8 cellular contexts compared by ENCODE assay signal in the genomic region with DNA sequence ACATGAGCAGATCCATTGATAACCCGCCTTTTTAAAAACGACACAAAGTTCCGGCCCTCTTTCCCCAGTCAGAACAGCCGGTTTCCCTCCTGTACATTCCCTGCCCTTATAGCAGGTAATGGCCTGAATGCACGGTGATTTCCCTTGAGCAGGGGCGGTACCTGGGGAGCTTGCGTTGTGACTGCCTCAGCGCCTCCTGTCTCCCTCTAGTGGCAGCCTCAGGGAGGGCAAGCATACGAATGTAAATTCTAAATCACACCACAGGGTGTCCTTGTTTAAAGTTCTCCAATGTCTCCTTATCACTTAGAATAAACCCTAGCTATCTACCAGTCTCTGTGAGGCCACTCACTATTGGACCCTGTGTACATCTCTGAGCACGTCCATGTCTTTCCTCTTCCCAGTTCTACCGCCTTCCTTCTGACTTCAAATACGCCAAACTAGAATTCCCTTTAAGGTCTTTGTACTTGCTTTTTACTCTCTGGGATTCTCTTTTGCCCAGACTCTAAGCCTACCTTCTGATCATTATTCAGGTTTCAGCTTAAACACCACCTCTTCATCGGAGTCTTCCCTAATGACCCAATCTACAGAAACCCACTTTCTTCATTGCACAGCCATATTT. TPM values are rescaled to one million over a fixed set of nuclear protein-coding genes. Genes with fewer than 3 reads are reported as not detected.
A peak's percentile ranks its signal among the peaks of the same experiment; 100 is the strongest.
DNase-seq lines count a peak whose midpoint lies in the region; ATAC-seq, FAIRE-seq and TF ChIP-seq lines count a peak whose summit lies in the region.

No MANE protein-coding gene starts in this region.

- DNase-seq in GM12891 (ENCODE audit: insufficient read length, low spot score) (peak; percentile 48), HCT116 (ENCODE audit: low read depth, low spot score) (peak; percentile 70), LoVo (ENCODE audit: low spot score) (peak; percentile 61), ascending aorta (ENCODE audit: low spot score in 2 of 2) (no peak), left lobe of liver (ENCODE audit: low spot score) (peak; percentile 78), pons (ENCODE audit: low spot score) (no peak)
- DNase-seq in T-helper 2 cell treated with Interferon-gamma antibody and Interleukin-4, amounts not matched to agents 5 μg/mL and 100 μg/mL, for 36 hours (ENCODE audit: low spot score) = peak; percentile 73
- DNase-seq in stimulated activated CD8-positive, alpha-beta memory T cell treated with anti-CD3 and anti-CD28 coated beads, Interleukin-7, amount 100 ng/mL, for 24 hours (ENCODE audit: low read depth) = peak; percentile 50

- ATAC-seq in HCT116 (peak; percentile 96), left lobe of liver (peak; percentile 100)

- peak; percentile 97 to 98 (median 98) for TF ChIP-seq CTCF in HCT116 (IDR thresholded peaks at IDR 0.05 in 2 of 3, conservative IDR thresholded peaks at IDR 0.05 in 1 of 3; ENCODE audit: borderline replicate concordance in 1 of 3, insufficient read depth in 1 of 3, low read depth in 2 of 3, low read length in 2 of 3)
- peak; percentile 27 to 57 (median 32) for TF ChIP-seq CTCF in ascending aorta (IDR thresholded peaks at IDR 0.05)

- H3K27ac ChIP-seq in HCT116 (ENCODE audit: low read depth, low read length) (no peak overlapping the region), ascending aorta (no peak overlapping the region)

- POLR2A ChIA-PET in HCT116 (lab: Charles Lee) = no interaction called here

- no peak overlapping the region for H3K4me2 ChIP-seq in HCT116 (ENCODE audit: low read length)

- no peaks in the 10 kb centered on the region for H3K9me2 ChIP-seq in HCT116 (ENCODE audit: insufficient read depth)

- H3K79me2 ChIP-seq in HCT116 (ENCODE audit: insufficient read depth, low read length) = no peaks in the 10 kb centered on the region

- H3K4me1 ChIP-seq in HCT116 (ENCODE audit: control insufficient read depth in 1 of 2, insufficient read depth in 2 of 2, low read length in 2 of 2) = no peaks in the 10 kb centered on the region
- no peaks in the 10 kb centered on the region for H3K4me1 ChIP-seq in ascending aorta

- H3K36me3 ChIP-seq in HCT116 (ENCODE audit: control insufficient read depth in 1 of 2, insufficient read depth in 2 of 2, low read length in 2 of 2) (no peaks in the 10 kb centered on the region), ascending aorta (no peaks in the 10 kb centered on the region)

- H3K4me3 ChIP-seq in HCT116 (replicated peaks in 1 of 2; ENCODE audit: low read depth in 1 of 2, low read length in 2 of 2) = no peak overlapping the region
- no peak overlapping the region for H3K4me3 ChIP-seq in ascending aorta

- no peaks in the 10 kb centered on the region for H4K20me1 ChIP-seq in HCT116 (ENCODE audit: insufficient read depth)

- no peak overlapping the region for H2AFZ ChIP-seq in HCT116 (ENCODE audit: low read depth, low read length, poor library complexity, severe bottlenecking)

- intact Hi-C loops in HCT116 (cut with micrococcal nuclease) (loop anchor here (1.0 to 10.0 kb wide), 4 partner anchors 198 to 626 kb away; no protein-coding TSS in a partner anchor), ascending aorta (cut with DNase I) (loop anchor here (10.0 kb wide), 1 partner anchor 528 kb away; no protein-coding TSS in a partner anchor)

- H3K9me3 ChIP-seq in HCT116 (ENCODE audit: control insufficient read depth in 1 of 2, insufficient read depth in 1 of 2, low read depth in 1 of 2, low read length in 2 of 2) = no peaks in the 10 kb centered on the region
- no peaks in the 10 kb centered on the region for H3K9me3 ChIP-seq in ascending aorta

- peak; percentile 75 for TF ChIP-seq RAD21 in HCT116 (IDR thresholded peaks at IDR 0.05; ENCODE audit: low read depth)

- TF ChIP-seq POLR2A in GM12891 (IDR thresholded peaks at IDR 0.05; ENCODE audit: low read depth, low read length) = no peak
- no peak for TF ChIP-seq POLR2A in HCT116 (IDR thresholded peaks at IDR 0.05; ENCODE audit: borderline replicate concordance, extremely low read depth, insufficient read depth, insufficient read length)

- no peak overlapping the region for H3K4me3 Mint-ChIP-seq in T-helper 2 cell treated with Interferon-gamma antibody and Interleukin-4, amounts not matched to agents 5 μg/mL and 100 μg/mL, for 36 hours

- no peaks in the 10 kb centered on the region for H3K36me3 Mint-ChIP-seq in T-helper 2 cell treated with Interferon-gamma antibody and Interleukin-4, amounts not matched to agents 5 μg/mL and 100 μg/mL, for 36 hours (ENCODE audit: low read depth)

- CTCF ChIA-PET in HCT116 (lab: Charles Lee) = interaction anchor here (0.6 to 1.9 kb wide), 20 partner anchors 9 to 556 kb away, joined by 3 to 15 read pairs (median 5); partner anchors contain the start of gene LDB2

- FAIRE-seq in GM12891 (lab: Jason Lieb, UNC) = peak; percentile 92

- peaks cover 4% of the 10 kb centered on the region for H3K4me1 Mint-ChIP-seq in T-helper 2 cell treated with Interferon-gamma antibody and Interleukin-4, amounts not matched to agents 5 μg/mL and 100 μg/mL, for 36 hours (ENCODE audit: low read depth)

- no TSS peak for BruUV-seq in HCT116 (replicated peaks; lab: Mats Ljungman, UMichigan)

- no peak overlapping the region for H3K27ac Mint-ChIP-seq in T-helper 2 cell treated with Interferon-gamma antibody and Interleukin-4, amounts not matched to agents 5 μg/mL and 100 μg/mL, for 36 hours

- RAD21 ChIA-PET in HCT116 (lab: Charles Lee; ENCODE audit: low non-redundant PET in 1 of 2, low total read pairs in 2 of 2, uncharacterized antibody in 2 of 2, unreplicated experiment in 2 of 2) = interaction anchor here (0.6 to 1.1 kb wide), 4 partner anchors 246 to 531 kb away, joined by 3 to 5 read pairs (median 4); no protein-coding TSS in a partner anchor

- no peaks in the 10 kb centered on the region for H3K9me3 Mint-ChIP-seq in T-helper 2 cell treated with Interferon-gamma antibody and Interleukin-4, amounts not matched to agents 5 μg/mL and 100 μg/mL, for 36 hours

- no peaks in the 10 kb centered on the region for H3K27me3 Mint-ChIP-seq in T-helper 2 cell treated with Interferon-gamma antibody and Interleukin-4, amounts not matched to agents 5 μg/mL and 100 μg/mL, for 36 hours (ENCODE audit: low read depth)

- H3K27me3 ChIP-seq in HCT116 (ENCODE audit: insufficient read depth, low read length) (no peaks in the 10 kb centered on the region), ascending aorta (no peaks in the 10 kb centered on the region)

- no peak overlapping the region for H3K9ac ChIP-seq in HCT116 (ENCODE audit: low read length)

TF ChIP-seq in GM12891, 5 proteins besides CTCF, POLR2A, EP300 and RAD21:
- TF ChIP-seq PAX5 (IDR thresholded peaks at IDR 0.05; ENCODE audit: insufficient read depth, low read length, severe bottlenecking) = peak; percentile 10
- no peak for TF ChIP-seq SPI1 (IDR thresholded peaks at IDR 0.05; ENCODE audit: low read depth, low read length)
- no peak for TF ChIP-seq POLR2AphosphoS5 (IDR thresholded peaks at IDR 0.05; ENCODE audit: low read depth, low read length)
- TF ChIP-seq TAF1 (IDR thresholded peaks at IDR 0.05; ENCODE audit: low read depth, low read length) = no peak
- TF ChIP-seq POU2F2 (IDR thresholded peaks at IDR 0.05; ENCODE audit: low read depth, low read length) = peak; percentile 66; the same call in 1 of the 2 replicates

TF ChIP-seq in HCT116, 20 proteins besides CTCF, POLR2A, EP300 and RAD21:
- TF ChIP-seq, protein P1, sequence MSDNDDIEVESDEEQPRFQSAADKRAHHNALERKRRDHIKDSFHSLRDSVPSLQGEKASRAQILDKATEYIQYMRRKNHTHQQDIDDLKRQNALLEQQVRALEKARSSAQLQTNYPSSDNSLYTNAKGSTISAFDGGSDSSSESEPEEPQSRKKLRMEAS (IDR thresholded peaks at IDR 0.05) = peak; percentile 42
- TF ChIP-seq ZFX (IDR thresholded peaks at IDR 0.05) = no peak
- peak; percentile 79; the same call in 1 of the 2 replicates for TF ChIP-seq CBX3 (IDR thresholded peaks at IDR 0.05; ENCODE audit: low read depth)
- TF ChIP-seq TCF7L2 (IDR thresholded peaks at IDR 0.05; ENCODE audit: borderline replicate concordance, extremely low read depth, insufficient read depth, insufficient read length) = no peak

RNA-seq across cellular contexts. Expression of gene LDB2, which starts 18.4 kb away (rescaled TPM):
- polyA plus RNA-seq in GM12891 (2012; ENCODE audit: low read depth, missing spikeins) = 0.33 TPM
- total RNA-seq in HCT116 (2021; ENCODE audit: unreplicated experiment) = 0.12 TPM
- polyA plus RNA-seq in HCT116 (2012) = 0.54 TPM in 1 of 2 replicates, not detected in the other
- total RNA-seq in ascending aorta = 137 TPM
- 21.0 TPM for total RNA-seq in left lobe of liver

Comparison
In these comparisons a context has a peak if more than half of its experiments do, and no peak if none do; other contexts are left out.
1. DNase-seq: peak in GM12891 (single experiment), HCT116 (single experiment), LoVo (single experiment), T-helper 2 cell treated with Interferon-gamma antibody and Interleukin-4, amounts not matched to agents 5 μg/mL and 100 μg/mL, for 36 hours (single experiment), left lobe of liver (single experiment) and stimulated activated CD8-positive, alpha-beta memory T cell treated with anti-CD3 and anti-CD28 coated beads, Interleukin-7, amount 100 ng/mL, for 24 hours (single experiment); none in ascending aorta (0 of 2) and pons (single experiment).
2. RNA of gene LDB2, which starts 18.4 kb away (total RNA-seq): 137 TPM in ascending aorta (single experiment) and 21.0 TPM in left lobe of liver (single experiment); 0.12 TPM in HCT116 (single experiment); every median in the first group is over 10 times any median in the second.